ENCODE assay signal across 11 cellular contexts in genomic region chr1:30887485-30888315, GRCh38. TPM values are rescaled to one million over a fixed set of nuclear protein-coding genes. Genes with fewer than 3 reads are reported as not detected.
DNase-seq lines count a peak whose midpoint lies in the region; ATAC-seq and TF ChIP-seq lines count a peak whose summit lies in the region.
"Had no signal": no experiment of that assay in that cellular context is flagged by ENCODE, and none has a peak within 500 bp of the region (broad histone marks: within the 10 kb centered on the region; RNA-seq: fewer than 3 reads in every experiment).

No MANE protein-coding gene starts in this region.

- no peak for ATAC-seq in GM19035 (IDR thresholded peaks at IDR 0.05; ENCODE audit: unreplicated experiment)
- no peak for ATAC-seq in HG03095 (IDR thresholded peaks at IDR 0.05; ENCODE audit: unreplicated experiment)
- ATAC-seq in HG03175 (IDR thresholded peaks at IDR 0.05; ENCODE audit: unreplicated experiment): no peak

- no peaks in the 10 kb centered on the region for H3K27me3 ChIP-seq in left ventricle myocardium inferior (ENCODE audit: low read depth)
- H3K27me3 ChIP-seq in stomach smooth muscle (ENCODE audit: control insufficient read depth in 1 of 2, insufficient read depth in 2 of 2, low read length in 2 of 2): no peaks in the 10 kb centered on the region

- POLR2A ChIA-PET in HEK293 (lab: Yijun Ruan, JAX): no interaction called here

- CTCF ChIA-PET in HEK293 (lab: Yijun Ruan, JAX): interaction anchor here (1.3 to 1.7 kb wide), 2 partner anchors 23 to 86 kb away, joined by 4 to 5 read pairs; no protein-coding TSS in a partner anchor

- H3K9ac ChIP-seq in stomach smooth muscle (ENCODE audit: low read length in 2 of 2): peak overlapping the region; percentile 67 to 79

- H3K27ac ChIP-seq in HEK293 (ENCODE audit: extremely low read depth, low read depth, low read length) (no peak overlapping the region), angular gyrus (ENCODE audit: low read depth, low read length) (peak overlapping the region; percentile 74), left ventricle myocardium inferior (replicated peaks) (peak overlapping the region; percentile 75), stomach smooth muscle (ENCODE audit: low read length) (peak overlapping the region; percentile 97)
- H3K27ac ChIP-seq: epithelial cell of prostate, neutrophil, SK-N-MC had no signal

- H3K4me3 ChIP-seq in HEK293 (ENCODE audit: low read depth, low read length) (no peak overlapping the region), left ventricle myocardium inferior (no peak overlapping the region), stomach smooth muscle (ENCODE audit: low read length in 2 of 2) (peak overlapping the region; percentile 15 to 44)
- H3K4me3 ChIP-seq: SK-N-MC had no signal

- no peaks in the 10 kb centered on the region for H3K36me3 ChIP-seq in HEK293 (ENCODE audit: control insufficient read depth in 2 of 2, insufficient read depth in 1 of 2, low read length in 2 of 2)
- no peaks in the 10 kb centered on the region for H3K36me3 ChIP-seq in left ventricle myocardium inferior
- peaks cover 0 to 2% of the 10 kb centered on the region in 2 donors for H3K36me3 ChIP-seq in stomach smooth muscle (ENCODE audit: control insufficient read depth in 2 of 2, insufficient read depth in 2 of 2, low read length in 2 of 2)
- H3K36me3 ChIP-seq: neutrophil had no signal

- DNase-seq in left ventricle myocardium inferior (no peak), NCI-H1105 treated with DMSO at 0.1 percent for 48 hours (lab: John Stamatoyannopoulos, UW) (no peak)

- intact Hi-C loops in left ventricle myocardium inferior (cut with micrococcal nuclease): no loop called here

- H3K4me1 ChIP-seq in HEK293 (ENCODE audit: control insufficient read depth, insufficient read depth, low read length): no peaks in the 10 kb centered on the region
- H3K4me1 ChIP-seq in left ventricle myocardium inferior: peaks cover 62% of the 10 kb centered on the region
- H3K4me1 ChIP-seq in stomach smooth muscle (ENCODE audit: control insufficient read depth, insufficient read depth, low read length): peaks cover 86% of the 10 kb centered on the region

- H3K9me3 ChIP-seq in HEK293 (ENCODE audit: control insufficient read depth, insufficient read depth, low read depth, low read length): no peaks in the 10 kb centered on the region
- H3K9me3 ChIP-seq in left ventricle myocardium inferior (replicated peaks): no peaks in the 10 kb centered on the region
- H3K9me3 ChIP-seq in stomach smooth muscle (ENCODE audit: control insufficient read depth in 2 of 2, low read length in 2 of 2): no peaks in the 10 kb centered on the region
- H3K9me3 ChIP-seq: neutrophil had no signal

- no peak for TF ChIP-seq CTCF in HEK293 (tag by site-specific recombination; IDR thresholded peaks at IDR 0.05)
- TF ChIP-seq CTCF in left ventricle myocardium inferior (IDR thresholded peaks at IDR 0.05; ENCODE audit: borderline replicate concordance): no peak

TF ChIP-seq in HEK293, 187 proteins besides CTCF, POLR2A, EP300 and RAD21:
- no peak for TF ChIP-seq ZNF302 (tag by site-specific recombination; IDR thresholded peaks at IDR 0.05; ENCODE audit: low read depth)
- TF ChIP-seq PRDM10 (tag by site-specific recombination; IDR thresholded peaks at IDR 0.05): peak; percentile 38
- peak; percentile 79 for TF ChIP-seq ZBTB17 (tag by site-specific recombination; IDR thresholded peaks at IDR 0.05)

RNA-seq across cellular contexts. Expression of gene SDC3, which starts 20.9 kb away (rescaled TPM):
- total RNA-seq in left ventricle myocardium inferior: 25.3 TPM

Comparison
In these comparisons a context has a peak if more than half of its experiments do, and no peak if none do; other contexts are left out.
1. H3K4me3 ChIP-seq: peak in stomach smooth muscle (2 of 2); none in HEK293 (single experiment) and left ventricle myocardium inferior (single experiment).